Comparison of ENCODE assay signal across 20 cellular contexts in the genomic region with DNA sequence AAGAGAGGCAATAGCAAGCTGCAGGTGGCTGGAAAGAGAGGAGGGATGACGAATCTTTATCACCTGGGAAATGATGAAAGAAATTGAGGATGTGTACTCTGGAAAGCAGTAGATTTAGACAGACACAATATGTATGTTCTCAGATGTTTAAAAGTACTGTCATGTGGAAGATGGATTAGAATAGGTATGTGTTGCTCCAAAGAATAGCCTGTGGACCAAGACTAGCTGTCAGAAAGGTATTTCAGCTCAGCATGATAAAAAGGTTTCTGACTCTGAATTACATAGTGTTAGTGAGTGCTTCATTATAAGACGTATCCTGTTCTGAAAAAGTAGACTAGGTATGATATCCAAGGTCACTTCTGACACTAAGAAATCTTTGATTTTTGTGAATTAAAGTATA.
"Had no signal": no experiment of that assay in that cellular context is flagged by ENCODE, and none has a peak within 500 bp of the region (broad histone marks: within the 10 kb centered on the region; RNA-seq: fewer than 3 reads in every experiment).

No MANE protein-coding gene starts in this region.

- H3K9ac ChIP-seq: SK-N-SH had no signal

- H3K9me2 ChIP-seq: SK-N-SH had no signal

- H3K9me3 ChIP-seq: SK-N-SH had no signal

- H3K4me2 ChIP-seq: SK-N-SH had no signal

- DNase-seq: KBM-7; MV-4-11; NCI-H1048; NCI-H1105; NCI-H1436 treated with DMSO at 0.1 percent for 48 hours; NCI-H187; NCI-H2029; NCI-H2081 treated with DMSO at 0.1 percent for 48 hours; NCI-H2227 treated with DMSO at 0.1 percent for 48 hours; NCI-H524; NCI-H526 treated with DMSO at 0.1 percent for 48 hours; NCI-H774; NK-92 treated with Interleukin-12 subunit alpha and Interleukin-12 subunit beta, amount 100 ng/mL, for 24 hours; PC-3; SK-N-SH; SW 1271; T-cell had no signal

- H3K27ac ChIP-seq: HL-60, RWPE1 had no signal

- ATAC-seq: Panc1, PC-3, T-cell had no signal
